Comparison of ENCODE assay signal across 25 cellular contexts in genomic region chr3:141086188-141086587, GRCh38. TPM values are rescaled to one million over a fixed set of nuclear protein-coding genes. Genes with fewer than 3 reads are reported as not detected.
DNase-seq lines count a peak whose midpoint lies in the region; ATAC-seq, FAIRE-seq and TF ChIP-seq lines count a peak whose summit lies in the region.
"Had no signal": no experiment of that assay in that cellular context is flagged by ENCODE, and none has a peak within 500 bp of the region (broad histone marks: within the 10 kb centered on the region; RNA-seq: fewer than 3 reads in every experiment).

No MANE protein-coding gene starts in this region.

- DNase-seq in HepG2 (ENCODE audit: low spot score) (no peak), right lobe of liver (no peak), K562 (ENCODE audit: extremely low read depth in 1 of 4, low spot score in 3 of 4) (no peak), hepatic stellate cell (ENCODE audit: low spot score) (no peak)
- DNase-seq: C1 segment of cervical spinal cord; Caco-2; CD4-positive, alpha-beta memory T cell; H9; HFFc6; Karpas-422; NCI-H1092 treated with DMSO at 0.1 percent for 48 hours; NCI-H1436 treated with DMSO at 0.1 percent for 48 hours; NCI-H187 treated with DMSO at 0.1 percent for 48 hours; NCI-H2107; NCI-H2227 treated with DMSO at 0.1 percent for 48 hours; NCI-H510A; NCI-H748 treated with DMSO at 0.1 percent for 48 hours; NK-92 treated with Interleukin-12 subunit alpha and Interleukin-12 subunit beta, amount 100 ng/mL, for 24 hours; PC-3; Right ventricle myocardium superior had no signal

- intact Hi-C loops in HepG2 (cut with micrococcal nuclease; ENCODE audit: unreplicated experiment) (no loop called here), right lobe of liver (cut with DNase I) (no loop called here), K562 (cut with micrococcal nuclease) (no loop called here)

- H2AFZ ChIP-seq in HepG2 (ENCODE audit: low read length) (no peak overlapping the region), K562 (ENCODE audit: low read depth, low read length) (no peak overlapping the region)

- H3K4me1 ChIP-seq in HepG2 (ENCODE audit: insufficient read depth, low read length) (peaks cover 9% of the 10 kb centered on the region), right lobe of liver (no peaks in the 10 kb centered on the region), K562 (replicated peaks in 1 of 2; ENCODE audit: control insufficient read depth in 2 of 2, insufficient read depth in 2 of 2, low read length in 2 of 2) (peaks cover 0 to 4% of the 10 kb centered on the region in 2 experiments; a peak in 3 of 5 replicates)
- H3K4me1 ChIP-seq: SJSA1 had no signal

- no peak overlapping the region for H3K4me2 ChIP-seq in HepG2 (ENCODE audit: low read depth, low read length)
- H3K4me2 ChIP-seq in K562 (ENCODE audit: insufficient read depth, low read length): no peak overlapping the region

- H3K9me3 ChIP-seq in HepG2 (ENCODE audit: low read length) (no peaks in the 10 kb centered on the region), right lobe of liver (no peaks in the 10 kb centered on the region), K562 (replicated peaks; ENCODE audit: control insufficient read depth, insufficient read depth, low read depth, low read length) (no peaks in the 10 kb centered on the region)
- H3K9me3 ChIP-seq: Caco-2, SJSA1 had no signal

- CTCF ChIA-PET in HepG2 (lab: Yijun Ruan, JAX; ENCODE audit: low intra/inter-chr PET ratio, low total read pairs) (no interaction called here), K562 (lab: Yijun Ruan, JAX; ENCODE audit: low intra/inter-chr PET ratio) (interaction anchor here (0.5 kb wide), 1 partner anchor 20 kb away, joined by 3 read pairs; no protein-coding TSS in a partner anchor)

- H3K27me3 Mint-ChIP-seq in nephron (ENCODE audit: low read depth): no peaks in the 10 kb centered on the region

- no peaks in the 10 kb centered on the region for H4K20me1 ChIP-seq in HepG2 (ENCODE audit: insufficient read depth, low read length)
- H4K20me1 ChIP-seq in K562 (replicated peaks; ENCODE audit: control insufficient read depth, insufficient read depth, low read length): no peaks in the 10 kb centered on the region

- no peaks in the 10 kb centered on the region for H3K9me1 ChIP-seq in K562 (ENCODE audit: control insufficient read depth, insufficient read depth, low read length)

- WGBS in HepG2 (ENCODE audit: low lambda C conversion rate): 9% methylated on average over 1 of the region's 1 CpG
- WGBS in right lobe of liver (ENCODE audit: insufficient coverage, low coverage, low lambda C conversion rate, missing lambda C conversion rate): 43% methylated on average over 1 of the region's 1 CpG
- 14% methylated on average over 1 of the region's 1 CpG for WGBS in K562 (ENCODE audit: insufficient coverage, low coverage, missing lambda C conversion rate)

- no peak overlapping the region for H3K4me3 Mint-ChIP-seq in nephron
- H3K4me3 Mint-ChIP-seq: CD4-positive, alpha-beta memory T cell; H9; HFFc6 had no signal

- no peaks in the 10 kb centered on the region for H3K36me3 Mint-ChIP-seq in nephron (ENCODE audit: low read depth)
- H3K36me3 Mint-ChIP-seq: CD4-positive, alpha-beta memory T cell had no signal

- no peak overlapping the region for H3K9ac ChIP-seq in HepG2 (ENCODE audit: insufficient read depth, low read depth, low read length)
- H3K9ac ChIP-seq in K562 (ENCODE audit: insufficient read depth in 1 of 2, low read depth in 2 of 2, low read length in 2 of 2): no peak overlapping the region

- H3K4me3 ChIP-seq in HepG2 (replicated peaks in 1 of 3; ENCODE audit: insufficient read depth in 1 of 3, low read depth in 2 of 3, low read length in 3 of 3) (no peak overlapping the region), right lobe of liver (no peak overlapping the region), K562 (no peak overlapping the region)
- H3K4me3 ChIP-seq: SJSA1 had no signal

- peak overlapping the region; percentile 41 to 93 (median 87) for H3K27ac Mint-ChIP-seq in nephron
- H3K27ac Mint-ChIP-seq: CD4-positive, alpha-beta memory T cell; HFFc6 had no signal

- H3K36me3 ChIP-seq in HepG2 (replicated peaks in 1 of 2; ENCODE audit: control insufficient read depth in 1 of 2, insufficient read depth in 2 of 2, low read length in 2 of 2) (no peaks in the 10 kb centered on the region), right lobe of liver (no peaks in the 10 kb centered on the region), K562 (ENCODE audit: control insufficient read depth, insufficient read depth, low read length) (no peaks in the 10 kb centered on the region)
- H3K36me3 ChIP-seq: SJSA1 had no signal

- H3K27me3 ChIP-seq in HepG2 (ENCODE audit: control insufficient read depth in 1 of 2, insufficient read depth in 2 of 2, low read length in 2 of 2) (peaks cover 0 to 8% of the 10 kb centered on the region in 2 experiments; a peak in 1 of 5 replicates), right lobe of liver (no peaks in the 10 kb centered on the region), K562 (ENCODE audit: control insufficient read depth in 2 of 2, insufficient read depth in 2 of 2, low read length in 2 of 2) (peaks cover 2 to 10% of the 10 kb centered on the region in 2 experiments; a peak in 3 of 5 replicates)
- H3K27me3 ChIP-seq: SJSA1 had no signal

- in situ Hi-C loops in HepG2 (cut with HindIII; ENCODE audit: extremely low pct_ligation_motif_present, low pct_unique_long_range_greater_than_20kb) (no loop called here), K562 (cut with MboI) (no loop called here)

- H3K9me3 Mint-ChIP-seq in nephron: no peaks in the 10 kb centered on the region
- H3K9me3 Mint-ChIP-seq: H9, HFFc6 had no signal

- TF ChIP-seq CTCF in HepG2 (CRISPR knock-in tag; IDR thresholded peaks at IDR 0.05) (no peak), right lobe of liver (IDR thresholded peaks at IDR 0.05) (no peak), K562 (IDR thresholded peaks at IDR 0.05 in 2 of 3, conservative IDR thresholded peaks at IDR 0.05 in 1 of 3; ENCODE audit: insufficient read depth in 2 of 3, low read depth in 1 of 3, low read length in 3 of 3) (no peak), nephron (IDR thresholded peaks at IDR 0.05; ENCODE audit: unreplicated experiment in 3 of 3) (no peak)

- BruUV-seq in HepG2 (replicated peaks; lab: Mats Ljungman, UMichigan): no TSS peak
- BruUV-seq in K562 (replicated peaks; lab: Mats Ljungman, UMichigan): no TSS peak

- TF ChIP-seq POLR2A in HepG2 (IDR thresholded peaks at IDR 0.05; ENCODE audit: insufficient read depth in 1 of 2, low read depth in 2 of 2, low read length in 2 of 2): no peak
- TF ChIP-seq POLR2A in right lobe of liver (IDR thresholded peaks at IDR 0.05): no peak
- TF ChIP-seq POLR2A in K562 (conservative IDR thresholded peaks at IDR 0.05): no peak

- TF ChIP-seq EP300 in HepG2 (IDR thresholded peaks at IDR 0.05; ENCODE audit: low read depth in 2 of 2, low read length in 2 of 2): no peak
- TF ChIP-seq EP300 in HepG2 (CRISPR knock-in tag; IDR thresholded peaks at IDR 0.05; ENCODE audit: borderline replicate concordance): no peak
- TF ChIP-seq EP300 in K562 (IDR thresholded peaks at IDR 0.05; ENCODE audit: low read length): no peak

- peaks cover 95% of the 10 kb centered on the region for H3K4me1 Mint-ChIP-seq in nephron
- H3K4me1 Mint-ChIP-seq: CD4-positive, alpha-beta memory T cell had no signal

- H3K27ac ChIP-seq in HepG2 (ENCODE audit: extremely low read length, insufficient read depth, low read length): no peak overlapping the region
- no peak overlapping the region for H3K27ac ChIP-seq in right lobe of liver
- no peak overlapping the region for H3K27ac ChIP-seq in K562 (ENCODE audit: extremely low read depth, low read depth, low read length)
- H3K27ac ChIP-seq: SJSA1 had no signal

- POLR2A ChIA-PET in HepG2 (lab: Yijun Ruan, JAX) (no interaction called here), K562 (lab: Yijun Ruan, JAX) (interaction anchor here (0.7 kb wide), 2 partner anchors 10 to 59 kb away, joined by 3 read pairs; no protein-coding TSS in a partner anchor)

- FAIRE-seq in HepG2 (lab: Jason Lieb, UNC) (no peak), K562 (lab: Jason Lieb, UNC) (no peak)
- FAIRE-seq: G401.6 had no signal

- H3K79me2 ChIP-seq in HepG2 (ENCODE audit: insufficient read depth, low read length) (no peaks in the 10 kb centered on the region), K562 (ENCODE audit: control insufficient read depth, insufficient read depth, low read length) (no peaks in the 10 kb centered on the region)

- ATAC-seq in HepG2 (no peak), right lobe of liver (no peak), K562 (no peak), HG02981 (IDR thresholded peaks at IDR 0.05; ENCODE audit: unreplicated experiment) (no peak), HG02571 (IDR thresholded peaks at IDR 0.05; ENCODE audit: unreplicated experiment) (no peak)
- ATAC-seq: PC-3 had no signal

- no peak for TF ChIP-seq RAD21 in HepG2 (CRISPR knock-in tag; IDR thresholded peaks at IDR 0.05)
- TF ChIP-seq RAD21 in K562 (CRISPR knock-in tag; conservative IDR thresholded peaks at IDR 0.05 in 1 of 2, IDR thresholded peaks at IDR 0.05 in 1 of 2): no peak

RNA-seq across cellular contexts. Expression of gene SPSB4, which starts 35.0 kb away (rescaled TPM):
- total RNA-seq in HepG2 (2016; rRNA removed; fragmentation: Illumina TruSeq; extraction: Trizol) (not detected in 2 replicates), right lobe of liver (1 to 10 TPM in 1 of 6 experiments, under 1 TPM in 2, not detected in 3; 0.62 to 1.0 (median 0.98) TPM), K562 (2014; rRNA removed) (not detected in 2 replicates), K562 (2014; rRNA removed; fragmentation: Illumina TruSeq; extraction: Trizol) (not detected in 2 replicates), K562 (2015; rRNA removed; fragmentation: Illumina TruSeq; extraction: Trizol) (not detected in 2 replicates), K562 (2021) (0.07 TPM in 1 of 2 replicates, not detected in the other)
- total RNA-seq in HepG2 (2016; cell fraction: cytosol; rRNA removed; fragmentation: Illumina TruSeq; extraction: Trizol; ENCODE audit: low read depth): not detected in 2 replicates
- total RNA-seq in HepG2 (2016; cell fraction: insoluble cytoplasmic fraction; rRNA removed; fragmentation: Illumina TruSeq; extraction: Trizol): not detected in 2 replicates
- total RNA-seq in HepG2 (2016; cell fraction: membrane; rRNA removed; fragmentation: Illumina TruSeq; extraction: Trizol): not detected in 2 replicates
- not detected in 2 replicates for total RNA-seq in HepG2 (2016; cell fraction: nucleus; rRNA removed; fragmentation: Illumina TruSeq; extraction: Trizol)
- polyA plus RNA-seq in HepG2 (2011; rRNA removed) (not detected in 2 replicates), K562 (2011; rRNA removed) (not detected in 2 replicates), K562 (2014; fragmentation: Illumina TruSeq; extraction: Trizol) (not detected in 2 replicates), K562 (2014; fragmentation: Nextera tagmentation; extraction: Ambion mirVana) (not detected), K562 (2014; rRNA removed) (not detected in 2 replicates)
- polyA plus RNA-seq in HepG2 (2011; cell fraction: cytosol; rRNA removed): not detected in 2 replicates
- not detected in 2 replicates for polyA plus RNA-seq in HepG2 (2011; cell fraction: nucleus; rRNA removed)
- polyA plus RNA-seq in HepG2 (2012): not detected in 2 replicates
- polyA plus RNA-seq in HepG2 (2016; cell fraction: cytosol; fragmentation: Illumina TruSeq; extraction: Trizol; ENCODE audit: low read depth): not detected in 2 replicates
- polyA plus RNA-seq in HepG2 (2016; cell fraction: insoluble cytoplasmic fraction; fragmentation: Illumina TruSeq; extraction: Trizol; ENCODE audit: low read depth): not detected in 2 replicates
- polyA plus RNA-seq in HepG2 (2016; cell fraction: membrane; fragmentation: Illumina TruSeq; extraction: Trizol; ENCODE audit: low read depth): not detected in 2 replicates
- polyA plus RNA-seq in HepG2 (2016; cell fraction: nucleus; fragmentation: Illumina TruSeq; extraction: Trizol; ENCODE audit: insufficient read depth, low read depth): not detected in 2 replicates
- polyA minus RNA-seq in HepG2 (2011; rRNA and poly(A)+ RNA removed; ENCODE audit: low replicate concordance): not detected in 2 replicates
- not detected in 2 replicates for polyA minus RNA-seq in HepG2 (2011; cell fraction: cytosol; rRNA and poly(A)+ RNA removed)
- polyA minus RNA-seq in HepG2 (2011; cell fraction: nucleus; rRNA and poly(A)+ RNA removed): not detected in 2 replicates
- total RNA-seq in K562 (2011; cell fraction: chromatin; rRNA removed; ENCODE audit: low replicate concordance): not detected in 2 replicates
- total RNA-seq in K562 (2011; cell fraction: nucleolus; rRNA removed): not detected in 2 replicates
- not detected in 2 replicates for total RNA-seq in K562 (2011; cell fraction: nucleoplasm; rRNA removed)
- polyA plus RNA-seq in K562 (2011; cell fraction: cytosol; rRNA removed): not detected in 2 replicates
- not detected in 2 replicates for polyA plus RNA-seq in K562 (2011; cell fraction: nucleus; rRNA removed)
- not detected in 2 replicates for polyA plus RNA-seq in K562 (2012)
- not detected in 2 replicates for polyA minus RNA-seq in K562 (2011; rRNA and poly(A)+ RNA removed)
- not detected in 2 replicates for polyA minus RNA-seq in K562 (2011; cell fraction: cytosol; rRNA and poly(A)+ RNA removed)
- not detected in 2 replicates for polyA minus RNA-seq in K562 (2011; cell fraction: nucleus; rRNA and poly(A)+ RNA removed)
- total RNA-seq: Caco-2; CD4-positive, alpha-beta memory T cell; HFFc6; PC-3 had no signal
- polyA plus RNA-seq: CD4-positive, alpha-beta memory T cell had no signal

Comparison
In these comparisons a context has a peak if more than half of its experiments do, and no peak if none do; other contexts are left out.
1. Of the 241 proteins assayed by ChIP-seq in both HepG2 and K562: peak only in HepG2: none; only in K562: ZFP36; in both: none; in neither: 239; mixed calls (peak in some experiments, not most) for 1.